In genomic region chr12:31731203-31731602, GRCh38 we compare ENCODE assay signal across 8 cellular contexts. TPM values are rescaled to one million over a fixed set of nuclear protein-coding genes. Genes with fewer than 3 reads are reported as not detected.
DNase-seq lines count a peak whose midpoint lies in the region; ATAC-seq, FAIRE-seq and TF ChIP-seq lines count a peak whose summit lies in the region.
"Not testable (repeated sequence)": the region's sequence is repeated elsewhere in the genome, so short reads cannot be mapped to it uniquely, and the experiment has no call there.

No MANE protein-coding gene starts in this region.

- H3K27ac Mint-ChIP-seq in astrocyte (ENCODE audit: unreplicated experiment) = not testable (repeated sequence)
- H3K27ac Mint-ChIP-seq in endothelial cell (ENCODE audit: unreplicated experiment) = peak overlapping the region; percentile 98
- peak overlapping the region; percentile 36 to 45 for H3K27ac Mint-ChIP-seq in natural killer cell treated with Interleukin-12 subunit alpha and Interleukin-12 subunit beta and Interleukin-15 and Interleukin-18, amount 100 ng/mL, for 72 hours

- not testable (repeated sequence) for TF ChIP-seq CTCF in RWPE2 (IDR thresholded peaks at IDR 0.05; ENCODE audit: poor library complexity, severe bottlenecking); astrocyte (IDR thresholded peaks at IDR 0.05; ENCODE audit: insufficient read depth, low read depth, low read length); endothelial cell (IDR thresholded peaks at IDR 0.05; ENCODE audit: unreplicated experiment); transverse colon (IDR thresholded peaks at IDR 0.05)

- not testable (repeated sequence) for H3K36me3 ChIP-seq in BLaER1; RWPE2 (ENCODE audit: low read depth); astrocyte (ENCODE audit: insufficient read depth, low read length); transverse colon

- in situ Hi-C loops in transverse colon (cut with MboI; ENCODE audit: low pct_ligation_motif_present in 1 of 4, low pct_unique_long_range_greater_than_20kb in 1 of 4, low sequenced_read_pairs in 3 of 4) = not testable (repeated sequence)

- DNase-seq in RWPE2 (ENCODE audit: low spot score); astrocyte (ENCODE audit: low read depth); endothelial cell (ENCODE audit: low spot score); natural killer cell treated with Interleukin-12 subunit alpha and Interleukin-12 subunit beta and Interleukin-15 and Interleukin-18, amount 100 ng/mL, for 72 hours (ENCODE audit: low spot score); transverse colon: not testable (repeated sequence)

- not testable (repeated sequence) for H3K4me3 Mint-ChIP-seq in astrocyte (ENCODE audit: unreplicated experiment); endothelial cell (ENCODE audit: unreplicated experiment)
- H3K4me3 Mint-ChIP-seq in natural killer cell treated with Interleukin-12 subunit alpha and Interleukin-12 subunit beta and Interleukin-15 and Interleukin-18, amount 100 ng/mL, for 72 hours = peak overlapping the region; percentile 38

- H3K36me3 Mint-ChIP-seq in astrocyte (ENCODE audit: low read depth, unreplicated experiment); natural killer cell treated with Interleukin-12 subunit alpha and Interleukin-12 subunit beta and Interleukin-15 and Interleukin-18, amount 100 ng/mL, for 72 hours: not testable (repeated sequence)
- peaks cover 20% of the 10 kb centered on the region for H3K36me3 Mint-ChIP-seq in endothelial cell (ENCODE audit: low read depth, unreplicated experiment)

- not testable (repeated sequence) for H3K4me3 ChIP-seq in BLaER1; RWPE2 (ENCODE audit: severe bottlenecking); astrocyte (ENCODE audit: insufficient read depth, low read depth, low read length); skin epidermis; transverse colon

- H3K79me2 ChIP-seq in astrocyte (ENCODE audit: insufficient read depth, low read length) = not testable (repeated sequence)

- not testable (repeated sequence) for H4K20me1 ChIP-seq in BLaER1; astrocyte (ENCODE audit: insufficient read depth, low read length)

- H2AFZ ChIP-seq in astrocyte (ENCODE audit: low read depth, low read length) = not testable (repeated sequence)

- not testable (repeated sequence) for ATAC-seq in RWPE2 (ENCODE audit: low read depth); natural killer cell treated with Interleukin-12 subunit alpha and Interleukin-12 subunit beta and Interleukin-15 and Interleukin-18, amount 100 ng/mL, for 72 hours

- intact Hi-C loops in transverse colon (cut with DNase I; ENCODE audit: low total_unique reads) = loop anchor here (10.0 kb wide), 1 partner anchor 224 kb away; the partner anchor contains the start of gene RESF1

- H3K27ac ChIP-seq in BLaER1 = not testable (repeated sequence)
- H3K27ac ChIP-seq in RWPE2 (ENCODE audit: poor library complexity, severe bottlenecking) (peak overlapping the region; percentile 97), astrocyte (ENCODE audit: low read depth, low read length) (peak overlapping the region; percentile 88), layer of hippocampus (ENCODE audit: low read depth, low read length) (peak overlapping the region; percentile 56), skin epidermis (peak overlapping the region in 17 of 21 experiments; percentile 11 to 94 (median 81)), transverse colon (peak overlapping the region; percentile 8 to 65 (median 56))

- TF ChIP-seq EP300 in transverse colon (IDR thresholded peaks at IDR 0.05; ENCODE audit: low read depth) = not testable (repeated sequence)

- H3K27me3 ChIP-seq in BLaER1; RWPE2 (ENCODE audit: insufficient read depth, poor library complexity, severe bottlenecking); astrocyte (ENCODE audit: insufficient read depth, low read length); layer of hippocampus (ENCODE audit: control insufficient read depth, insufficient read depth, low read length); transverse colon: not testable (repeated sequence)

- peaks cover 21% of the 10 kb centered on the region for H3K4me1 ChIP-seq in BLaER1
- peaks cover 30% of the 10 kb centered on the region for H3K4me1 ChIP-seq in RWPE2 (ENCODE audit: insufficient read depth, poor library complexity, severe bottlenecking)
- H3K4me1 ChIP-seq in astrocyte (ENCODE audit: insufficient read depth, low read length) = peaks cover 30% of the 10 kb centered on the region
- peaks cover 9 to 33% (median 14%) of the 10 kb centered on the region in 4 donors for H3K4me1 ChIP-seq in transverse colon

- H3K4me1 Mint-ChIP-seq in astrocyte (ENCODE audit: low read depth, unreplicated experiment) (peaks cover 11% of the 10 kb centered on the region), endothelial cell (ENCODE audit: unreplicated experiment) (peaks cover 29% of the 10 kb centered on the region)
- peaks cover 51 to 52% of the 10 kb centered on the region in 2 donors for H3K4me1 Mint-ChIP-seq in natural killer cell treated with Interleukin-12 subunit alpha and Interleukin-12 subunit beta and Interleukin-15 and Interleukin-18, amount 100 ng/mL, for 72 hours (ENCODE audit: low read depth in 2 of 2)

- 88 to 97% methylated on average over 3 to 5 of the region's 5 CpGs for WGBS in transverse colon (ENCODE audit: low coverage in 1 of 2), 2 donors

- H3K4me2 ChIP-seq in BLaER1 (0 out of 2 replicates have a peak overlapping the region, but pooled peaks have one; percentile 2), astrocyte (ENCODE audit: low read length) (peak overlapping the region; percentile 61)

- TF ChIP-seq POLR2A in transverse colon (IDR thresholded peaks at IDR 0.05) = not testable (repeated sequence)

- H3K27me3 Mint-ChIP-seq in astrocyte (ENCODE audit: low read depth, unreplicated experiment); natural killer cell treated with Interleukin-12 subunit alpha and Interleukin-12 subunit beta and Interleukin-15 and Interleukin-18, amount 100 ng/mL, for 72 hours: not testable (repeated sequence)
- peaks cover 14% of the 10 kb centered on the region for H3K27me3 Mint-ChIP-seq in endothelial cell (ENCODE audit: unreplicated experiment)

- H3K9me3 ChIP-seq in BLaER1; RWPE2 (ENCODE audit: severe bottlenecking); astrocyte (ENCODE audit: insufficient read depth, low read depth, low read length); transverse colon: not testable (repeated sequence)

- not testable (repeated sequence) for FAIRE-seq in astrocyte (lab: Jason Lieb, UNC)

- H3K9ac ChIP-seq in BLaER1; astrocyte (ENCODE audit: low read length): not testable (repeated sequence)

- not testable (repeated sequence) for H3K9me3 Mint-ChIP-seq in astrocyte (ENCODE audit: unreplicated experiment); natural killer cell treated with Interleukin-12 subunit alpha and Interleukin-12 subunit beta and Interleukin-15 and Interleukin-18, amount 100 ng/mL, for 72 hours
- H3K9me3 Mint-ChIP-seq in endothelial cell (ENCODE audit: unreplicated experiment) = peaks cover 19% of the 10 kb centered on the region

RNA-seq across cellular contexts. Expression of gene AMN1, which starts 2.4 kb away (rescaled TPM):
- total RNA-seq in astrocyte (3.6 and 3.9 TPM in 2 replicates), endothelial cell (ENCODE audit: unreplicated experiment) (5.6 TPM), transverse colon (10 to 100 TPM in 1 of 4 donors, 1 to 10 TPM in 2, not detected in 1; 5.7 to 10.5 (median 8.7) TPM)
- 1 to 10 TPM; 2.9 to 3.6 TPM for total RNA-seq in natural killer cell treated with Interleukin-12 subunit alpha and Interleukin-12 subunit beta and Interleukin-15 and Interleukin-18, amount 100 ng/mL, for 72 hours
